ENCODE assay signal across 10 cellular contexts in the genomic region with DNA sequence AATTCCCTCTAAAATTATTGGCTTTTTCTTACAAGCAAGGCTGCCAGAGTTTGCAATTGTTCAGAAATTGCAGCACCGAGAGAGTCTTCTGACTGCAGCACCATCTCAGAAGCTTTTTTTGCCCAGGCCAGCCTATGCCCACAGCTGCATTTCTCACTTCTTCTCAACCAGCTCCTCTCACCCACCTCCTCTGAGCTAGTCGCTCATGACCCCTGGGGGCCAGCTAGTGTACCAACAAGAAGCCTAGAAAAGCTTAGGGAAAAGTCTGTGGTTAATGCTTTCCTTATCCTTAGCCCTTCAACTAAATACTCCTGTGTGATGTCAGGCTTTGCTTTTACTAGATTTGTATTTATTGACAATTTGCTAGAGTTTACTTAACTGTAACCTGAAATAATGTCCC.
DNase-seq lines count a peak whose midpoint lies in the region; FAIRE-seq and TF ChIP-seq lines count a peak whose summit lies in the region.
"Had no signal": no experiment of that assay in that cellular context is flagged by ENCODE, and none has a peak within 500 bp of the region (broad histone marks: within the 10 kb centered on the region; RNA-seq: fewer than 3 reads in every experiment).

No MANE protein-coding gene starts in this region.

- no peak overlapping the region for H3K4me3 Mint-ChIP-seq in activated T-helper 1 cell treated with anti-CD3 and anti-CD28 coated beads, Interleukin-12 subunit alpha, Interleukin-12 subunit beta, Interleukin-2, Interleukin-4 antibody, amounts not matched to agents 30 ng/mL and 10 ng/mL and 1 ng/mL, durations not matched to agents 14 hours and 24 hours and 36 hours

- no peaks in the 10 kb centered on the region for H3K27me3 ChIP-seq in SJCRH30
- H3K27me3 ChIP-seq: tibial nerve had no signal

- no peaks in the 10 kb centered on the region for H3K4me1 ChIP-seq in SJCRH30

- no peak overlapping the region for H3K27ac Mint-ChIP-seq in activated T-helper 1 cell treated with anti-CD3 and anti-CD28 coated beads, Interleukin-12 subunit alpha, Interleukin-12 subunit beta, Interleukin-2, Interleukin-4 antibody, amounts not matched to agents 30 ng/mL and 10 ng/mL and 1 ng/mL, durations not matched to agents 14 hours and 24 hours and 36 hours

- H3K36me3 ChIP-seq in SJCRH30, result no peaks in the 10 kb centered on the region
- H3K36me3 ChIP-seq: tibial nerve had no signal

- H3K4me3 ChIP-seq in SJCRH30, result no peak overlapping the region
- H3K4me3 ChIP-seq in retinal pigment epithelial cell (ENCODE audit: low read length), result no peak overlapping the region
- H3K4me3 ChIP-seq: tibial nerve had no signal

- TF ChIP-seq CTCF in GM12873 (IDR thresholded peaks at IDR 0.05; ENCODE audit: insufficient read depth, low read depth, low read length, missing control alignments) (peak; percentile 66), retinal pigment epithelial cell (conservative IDR thresholded peaks at IDR 0.05; ENCODE audit: low read depth, low read length) (peak; percentile 93)

- peaks cover 3% of the 10 kb centered on the region for H3K27me3 Mint-ChIP-seq in activated T-helper 1 cell treated with anti-CD3 and anti-CD28 coated beads, Interleukin-12 subunit alpha, Interleukin-12 subunit beta, Interleukin-2, Interleukin-4 antibody, amounts not matched to agents 30 ng/mL and 10 ng/mL and 1 ng/mL, durations not matched to agents 14 hours and 24 hours and 36 hours (ENCODE audit: insufficient read depth)

- intact Hi-C loops in activated T-helper 1 cell treated with anti-CD3 and anti-CD28 coated beads, Interleukin-12 subunit alpha, Interleukin-12 subunit beta, Interleukin-2, Interleukin-4 antibody, amounts not matched to agents 30 ng/mL and 10 ng/mL and 1 ng/mL, durations not matched to agents 14 hours and 24 hours and 36 hours (cut with micrococcal nuclease), result loop anchor here (5.0 kb wide), 1 partner anchor 801 kb away; no protein-coding TSS in a partner anchor

- in situ Hi-C loops in ACHN (cut with HindIII; ENCODE audit: low pct_ligation_motif_present, low pct_unique_long_range_greater_than_20kb, low sequenced_read_pairs), result no loop called here

- no peaks in the 10 kb centered on the region for H3K36me3 Mint-ChIP-seq in activated T-helper 1 cell treated with anti-CD3 and anti-CD28 coated beads, Interleukin-12 subunit alpha, Interleukin-12 subunit beta, Interleukin-2, Interleukin-4 antibody, amounts not matched to agents 30 ng/mL and 10 ng/mL and 1 ng/mL, durations not matched to agents 14 hours and 24 hours and 36 hours (ENCODE audit: low read depth)

- FAIRE-seq in HTR-8/SVneo (lab: Jason Lieb, UNC) (no peak), frontal cortex (lab: Jason Lieb, UNC) (no peak)

- no peaks in the 10 kb centered on the region for H3K4me1 Mint-ChIP-seq in activated T-helper 1 cell treated with anti-CD3 and anti-CD28 coated beads, Interleukin-12 subunit alpha, Interleukin-12 subunit beta, Interleukin-2, Interleukin-4 antibody, amounts not matched to agents 30 ng/mL and 10 ng/mL and 1 ng/mL, durations not matched to agents 14 hours and 24 hours and 36 hours (ENCODE audit: low read depth)

- peak; percentile 48 for DNase-seq in ACHN
- peak; percentile 12 for DNase-seq in HTR-8/SVneo (ENCODE audit: insufficient read length, low spot score)
- DNase-seq in SJCRH30, result peak; percentile 58 to 64
- DNase-seq in frontal cortex (ENCODE audit: low spot score in 2 of 2), result peak; percentile 2 to 7
- DNase-seq in retinal pigment epithelial cell (ENCODE audit: low read depth), result peak; percentile 73
- no peak for DNase-seq in middle frontal gyrus (ENCODE audit: extremely low spot score, low spot score)
- no peak for DNase-seq in activated T-helper 1 cell treated with anti-CD3 and anti-CD28 coated beads, Interleukin-12 subunit alpha, Interleukin-12 subunit beta, Interleukin-2, Interleukin-4 antibody, amounts not matched to agents 30 ng/mL and 10 ng/mL and 1 ng/mL, durations not matched to agents 14 hours and 24 hours and 36 hours (ENCODE audit: low spot score)

- H3K27ac ChIP-seq in SJCRH30, result no peak overlapping the region
- H3K27ac ChIP-seq: epithelial cell of prostate, tibial nerve had no signal

- H3K9me3 ChIP-seq in SJCRH30 (replicated peaks), result no peaks in the 10 kb centered on the region
- H3K9me3 ChIP-seq: tibial nerve had no signal

- no peaks in the 10 kb centered on the region for H3K9me3 Mint-ChIP-seq in activated T-helper 1 cell treated with anti-CD3 and anti-CD28 coated beads, Interleukin-12 subunit alpha, Interleukin-12 subunit beta, Interleukin-2, Interleukin-4 antibody, amounts not matched to agents 30 ng/mL and 10 ng/mL and 1 ng/mL, durations not matched to agents 14 hours and 24 hours and 36 hours

Comparison
In these comparisons a context has a peak if more than half of its experiments do, and no peak if none do; other contexts are left out.
1. DNase-seq: peak in ACHN (single experiment), HTR-8/SVneo (single experiment), SJCRH30 (2 of 2), frontal cortex (2 of 2) and retinal pigment epithelial cell (single experiment); none in middle frontal gyrus (single experiment) and activated T-helper 1 cell treated with anti-CD3 and anti-CD28 coated beads, Interleukin-12 subunit alpha, Interleukin-12 subunit beta, Interleukin-2, Interleukin-4 antibody, amounts not matched to agents 30 ng/mL and 10 ng/mL and 1 ng/mL, durations not matched to agents 14 hours and 24 hours and 36 hours (single experiment).